8 cellular contexts compared by ENCODE assay signal in the genomic region with DNA sequence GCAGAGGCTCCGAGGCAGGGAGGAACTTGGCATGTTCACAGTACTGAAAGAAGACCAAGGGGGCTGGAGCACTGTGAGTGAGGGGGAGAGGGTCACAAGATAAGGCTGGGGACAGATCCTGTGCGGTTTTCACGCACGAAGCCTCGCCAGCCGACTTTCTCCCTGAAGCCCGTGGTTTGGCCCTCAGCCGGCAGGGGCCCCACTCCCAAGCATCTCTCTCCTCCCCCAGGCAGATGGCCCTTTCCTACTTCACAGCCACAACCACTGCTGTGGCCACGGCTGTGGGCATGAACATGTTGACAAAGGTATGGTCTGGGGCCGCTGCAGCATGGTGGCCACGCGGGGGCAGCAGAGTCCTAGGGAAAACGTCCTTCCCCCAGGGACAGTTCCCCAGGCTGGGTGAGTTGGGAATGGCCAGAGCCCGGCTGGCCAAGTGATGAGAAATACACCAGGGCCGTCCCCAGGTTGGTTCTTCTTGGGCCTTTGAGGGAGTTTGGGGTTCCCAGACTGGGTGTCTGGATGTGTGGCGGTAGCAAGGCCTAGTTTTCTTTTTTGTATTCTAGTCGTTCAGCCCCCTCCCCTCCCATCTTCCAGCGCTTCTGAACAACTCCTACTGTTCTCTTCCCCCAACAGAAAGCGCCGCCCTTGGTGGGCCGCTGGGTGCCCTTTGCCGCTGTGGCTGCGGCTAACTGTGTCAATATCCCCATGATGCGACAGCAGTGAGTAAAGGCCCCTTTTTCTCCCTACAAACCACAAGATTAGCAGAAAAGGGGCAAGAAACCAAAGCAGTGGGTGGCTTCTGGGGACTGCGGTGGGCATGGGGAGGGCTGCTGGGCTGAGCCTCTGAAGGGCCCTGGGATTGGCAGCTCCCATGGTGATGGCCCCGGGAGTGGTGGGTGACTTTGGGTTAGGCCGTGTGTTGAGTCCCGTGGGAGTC. TPM values are rescaled to one million over a fixed set of nuclear protein-coding genes. Genes with fewer than 3 reads are reported as not detected.
A peak's percentile ranks its signal among the peaks of the same experiment; 100 is the strongest.
DNase-seq lines count a peak whose midpoint lies in the region; ATAC-seq, FAIRE-seq and TF ChIP-seq lines count a peak whose summit lies in the region.

No MANE protein-coding gene starts in this region.

- CTCF ChIA-PET in A549 (lab: Yijun Ruan, JAX) = interaction anchor here (1.0 to 1.9 kb wide), 8 partner anchors 11 to 335 kb away, joined by 3 to 8 read pairs (median 4); partner anchors contain the start of gene WBP1L

- peak; percentile 85 for TF ChIP-seq CTCF in A549 (IDR thresholded peaks at IDR 0.05)
- TF ChIP-seq CTCF in GM12872 (IDR thresholded peaks at IDR 0.05; ENCODE audit: insufficient read depth, low read depth, low read length) = peak; percentile 89

- POLR2A ChIA-PET in A549 (lab: Yijun Ruan, JAX) = no interaction called here

- no peak for TF ChIP-seq POLR2A in A549 (IDR thresholded peaks at IDR 0.05; ENCODE audit: low read length)

- H3K4me2 ChIP-seq in A549 = no peak overlapping the region

- no peak for TF ChIP-seq EP300 in A549 (IDR thresholded peaks at IDR 0.05)

- ATAC-seq in A549 = peak; percentile 97 to 99
- no peak for ATAC-seq in HG02642 (IDR thresholded peaks at IDR 0.05; ENCODE audit: poor library complexity, unreplicated experiment)

- FAIRE-seq in A549 (lab: Jason Lieb, UNC) = no peak

- 56% methylated on average over 25 of the region's 28 CpGs for WGBS in A549 (ENCODE audit: missing lambda C conversion rate)

- TF ChIP-seq RAD21 in A549 (conservative IDR thresholded peaks at IDR 0.05 in 1 of 2, IDR thresholded peaks at IDR 0.05 in 1 of 2) = peak; percentile 85 to 93

- DNase-seq in A549 (ENCODE audit: low read depth in 1 of 2, low spot score in 1 of 2) = peak; percentile 76 to 90
- DNase-seq in NCI-H2196 treated with DMSO at 0.1 percent for 48 hours (lab: John Stamatoyannopoulos, UW; ENCODE audit: unreplicated experiment) = peak; percentile 40
- DNase-seq in activated CD4-positive, alpha-beta T cell treated with anti-CD3 and anti-CD28 coated beads, Interleukin-2, amount 50 U/mL, for 4 hours = peak; percentile 33 to 48
- peak; percentile 17 for DNase-seq in effector CD4-positive, alpha-beta T cell
- peak; percentile 90 for DNase-seq in medulla oblongata (ENCODE audit: extremely low spot score)
- DNase-seq in stimulated activated CD8-positive, alpha-beta memory T cell treated with anti-CD3 and anti-CD28 coated beads, Interleukin-4, amount 100 ng/mL, for 1 hour (ENCODE audit: low read depth in 2 of 2, low spot score in 1 of 2) = peak; percentile 25 to 34

- H3K27ac ChIP-seq in A549 = 0 out of 6 replicates have a peak overlapping the region, but pooled peaks of 1 of the 2 experiments have one; percentile 49

- H3K4me3 ChIP-seq in A549 = no peak overlapping the region

- no peaks in the 10 kb centered on the region for H3K9me3 ChIP-seq in A549

- no peaks in the 10 kb centered on the region for H3K4me1 ChIP-seq in A549

TF ChIP-seq in A549, 52 proteins besides CTCF, POLR2A, EP300 and RAD21:
- TF ChIP-seq MYC (IDR thresholded peaks at IDR 0.05; ENCODE audit: borderline replicate concordance, low read length) (no peak), MAX (IDR thresholded peaks at IDR 0.05) (0 out of 2 replicates have a peak, but pooled peaks have one; percentile 21), SMC3 (IDR thresholded peaks at IDR 0.05) (peak; percentile 64)

RNA-seq across cellular contexts. Expression of gene WBP1L, which starts 14.4 kb away (rescaled TPM):
- polyA plus RNA-seq in A549 (2011; rRNA removed) (23.5 and 25.1 TPM in 2 replicates), A549 (2017; fragmentation: RNase III; extraction: RNeasy Plus Mini Kit Qiagen cat#74134 plus additional on column Dnase treatment) (17.4 to 20.7 TPM (median 19.8 TPM) in 3 replicates)
- polyA plus RNA-seq in A549 (2012; cell fraction: cytosol; rRNA removed) = 14.2 and 20.7 TPM in 2 replicates
- 10.9 and 11.9 TPM in 2 replicates for polyA plus RNA-seq in A549 (2012; cell fraction: nucleus; rRNA removed)
- polyA minus RNA-seq in A549 (2011; rRNA and poly(A)+ RNA removed) = 44.6 and 50.3 TPM in 2 replicates

RNA-seq across cellular contexts. Expression of gene SFXN2, which starts 14.9 kb away (rescaled TPM):
- polyA plus RNA-seq in A549 (2011; rRNA removed) (4.7 and 5.6 TPM in 2 replicates), A549 (2017; fragmentation: RNase III; extraction: RNeasy Plus Mini Kit Qiagen cat#74134 plus additional on column Dnase treatment) (7.4 to 8.5 TPM (median 7.9 TPM) in 3 replicates)
- 5.9 TPM in 2 replicates for polyA plus RNA-seq in A549 (2012; cell fraction: cytosol; rRNA removed)
- 13.7 and 15.5 TPM in 2 replicates for polyA plus RNA-seq in A549 (2012; cell fraction: nucleus; rRNA removed)
- 15.0 and 15.8 TPM in 2 replicates for polyA minus RNA-seq in A549 (2011; rRNA and poly(A)+ RNA removed)

RNA-seq across cellular contexts. Expression of gene ARL3, which starts 15.2 kb away (rescaled TPM):
- polyA plus RNA-seq in A549 (2011; rRNA removed) (18.2 and 20.2 TPM in 2 replicates), A549 (2017; fragmentation: RNase III; extraction: RNeasy Plus Mini Kit Qiagen cat#74134 plus additional on column Dnase treatment) (20.7 to 22.7 TPM (median 21.3 TPM) in 3 replicates)
- polyA plus RNA-seq in A549 (2012; cell fraction: cytosol; rRNA removed) = 9.1 and 9.9 TPM in 2 replicates
- polyA plus RNA-seq in A549 (2012; cell fraction: nucleus; rRNA removed) = 2.0 and 3.5 TPM in 2 replicates
- 5.0 and 5.8 TPM in 2 replicates for polyA minus RNA-seq in A549 (2011; rRNA and poly(A)+ RNA removed)

Comparison
In these comparisons a context has a peak if more than half of its experiments do, and no peak if none do; other contexts are left out.
1. DNase-seq: peak in every context shown above with its lines; median percentile 90 in medulla oblongata; 83 in A549; 40 in activated CD4-positive, alpha-beta T cell treated with anti-CD3 and anti-CD28 coated beads, Interleukin-2, amount 50 U/mL, for 4 hours; 40 in NCI-H2196 treated with DMSO at 0.1 percent for 48 hours; 30 in stimulated activated CD8-positive, alpha-beta memory T cell treated with anti-CD3 and anti-CD28 coated beads, Interleukin-4, amount 100 ng/mL, for 1 hour; 17 in effector CD4-positive, alpha-beta T cell.